Comparison of ENCODE assay signal across 14 cellular contexts in genomic region chr17:18356624-18357023, GRCh38. TPM values are rescaled to one million over a fixed set of nuclear protein-coding genes. Genes with fewer than 3 reads are reported as not detected.
A peak's percentile ranks its signal among the peaks of the same experiment; 100 is the strongest.
DNase-seq lines count a peak whose midpoint lies in the region; ATAC-seq, FAIRE-seq and TF ChIP-seq lines count a peak whose summit lies in the region.
"Had no signal": no experiment of that assay in that cellular context is flagged by ENCODE, and none has a peak within 500 bp of the region (broad histone marks: within the 10 kb centered on the region; RNA-seq: fewer than 3 reads in every experiment).

No MANE protein-coding gene starts in this region.

- H3K4me2 ChIP-seq in HepG2 (ENCODE audit: low read depth, low read length), result no peak overlapping the region
- no peak overlapping the region for H3K4me2 ChIP-seq in fibroblast of lung (ENCODE audit: extremely low read depth, insufficient read depth, low read length)

- TF ChIP-seq EP300 in HepG2 (IDR thresholded peaks at IDR 0.05; ENCODE audit: low read depth in 2 of 2, low read length in 2 of 2) (no peak), HepG2 (CRISPR knock-in tag; IDR thresholded peaks at IDR 0.05; ENCODE audit: borderline replicate concordance) (no peak)

- 38% methylated on average over 10 of the region's 10 CpGs for WGBS in liver
- WGBS in HepG2 (ENCODE audit: low lambda C conversion rate), result 95% methylated on average over 10 of the region's 10 CpGs

- TF ChIP-seq CTCF in liver (IDR thresholded peaks at IDR 0.05; ENCODE audit: low read depth, low read length, missing input control) (no peak), HepG2 (CRISPR knock-in tag; IDR thresholded peaks at IDR 0.05) (no peak), fibroblast of lung (conservative IDR thresholded peaks at IDR 0.05 in 1 of 2, IDR thresholded peaks at IDR 0.05 in 1 of 2; ENCODE audit: low read depth in 1 of 2, low read length in 2 of 2) (no peak)

- peak overlapping the region in 1 of 2 donors; percentile 25 for H3K9ac ChIP-seq in liver (ENCODE audit: low read depth in 1 of 2, low read length in 2 of 2)
- H3K9ac ChIP-seq in HepG2 (ENCODE audit: insufficient read depth, low read depth, low read length), result no peak overlapping the region
- no peak overlapping the region for H3K9ac ChIP-seq in fibroblast of lung (ENCODE audit: insufficient read depth, low read length)

- POLR2A ChIA-PET in HepG2 (lab: Yijun Ruan, JAX), result no interaction called here

- no peaks in the 10 kb centered on the region for H3K9me3 ChIP-seq in liver (ENCODE audit: control insufficient read depth in 4 of 4, low read length in 3 of 4)
- no peaks in the 10 kb centered on the region for H3K9me3 ChIP-seq in HepG2 (ENCODE audit: low read length)
- H3K9me3 ChIP-seq in fibroblast of lung (ENCODE audit: control insufficient read depth, insufficient read depth, low read depth, low read length), result no peaks in the 10 kb centered on the region

- CTCF ChIA-PET in HepG2 (lab: Yijun Ruan, JAX; ENCODE audit: low intra/inter-chr PET ratio, low total read pairs), result no interaction called here

- H3K4me3 ChIP-seq in liver (ENCODE audit: low read depth in 1 of 3, low read length in 3 of 3) (no peak overlapping the region), HepG2 (replicated peaks in 1 of 3; ENCODE audit: insufficient read depth in 1 of 3, low read depth in 2 of 3, low read length in 3 of 3) (no peak overlapping the region), fibroblast of lung (replicated peaks in 1 of 4; ENCODE audit: control extremely low read depth in 1 of 4, insufficient read depth in 1 of 4, low read depth in 3 of 4, low read length in 4 of 4) (no peak overlapping the region)

- peaks cover 11 to 23% (median 21%) of the 10 kb centered on the region in 4 donors for H3K36me3 ChIP-seq in liver (ENCODE audit: control insufficient read depth in 4 of 4, insufficient read depth in 3 of 4, low read depth in 1 of 4, low read length in 3 of 4)
- H3K36me3 ChIP-seq in HepG2 (replicated peaks in 1 of 2; ENCODE audit: control insufficient read depth in 1 of 2, insufficient read depth in 2 of 2, low read length in 2 of 2), result peaks cover 6 to 21% of the 10 kb centered on the region in 2 experiments
- H3K36me3 ChIP-seq in fibroblast of lung (ENCODE audit: control insufficient read depth, insufficient read depth, low read length), result no peaks in the 10 kb centered on the region

- in situ Hi-C loops in HepG2 (cut with HindIII; ENCODE audit: extremely low pct_ligation_motif_present, low pct_unique_long_range_greater_than_20kb), result no loop called here

- H3K27ac ChIP-seq in liver (ENCODE audit: low read depth in 1 of 2, low read length in 2 of 2) (peak overlapping the region; percentile 88 to 95), HepG2 (ENCODE audit: extremely low read length, insufficient read depth, low read length) (no peak overlapping the region), fibroblast of lung (ENCODE audit: insufficient read depth, low read length) (no peak overlapping the region)

- no peak for ATAC-seq in HepG2
- ATAC-seq in GM21529 (IDR thresholded peaks at IDR 0.05; ENCODE audit: unreplicated experiment), result no peak
- ATAC-seq: SK-N-SH treated with all-trans-retinoic acid at 6 μM for 48 hours had no signal

- H3K4me1 ChIP-seq in liver (ENCODE audit: control insufficient read depth in 4 of 4, insufficient read depth in 4 of 4, low read length in 3 of 4) (peaks cover 6 to 33% (median 23%) of the 10 kb centered on the region in 4 donors), HepG2 (ENCODE audit: insufficient read depth, low read length) (peaks cover 29% of the 10 kb centered on the region), fibroblast of lung (ENCODE audit: control insufficient read depth, extremely low read depth, insufficient read depth, low read length) (peaks cover 2% of the 10 kb centered on the region)

- H4K20me1 ChIP-seq in HepG2 (ENCODE audit: insufficient read depth, low read length) (no peaks in the 10 kb centered on the region), fibroblast of lung (ENCODE audit: control insufficient read depth, extremely low read depth, insufficient read depth, low read length) (no peaks in the 10 kb centered on the region)

- no TSS peak for BruUV-seq in HepG2 (replicated peaks; lab: Mats Ljungman, UMichigan)

- TF ChIP-seq RAD21 in liver (IDR thresholded peaks at IDR 0.05) (peak; percentile 27 to 41), HepG2 (CRISPR knock-in tag; IDR thresholded peaks at IDR 0.05) (no peak)

- DNase-seq in HepG2 (ENCODE audit: low spot score) (no peak), fibroblast of lung (ENCODE audit: low read depth in 2 of 2) (peak; percentile 36 to 85), mucosa of gallbladder (ENCODE audit: low spot score) (peak; percentile 45), NAMALWA (ENCODE audit: low spot score) (no peak), HT-29 (ENCODE audit: low spot score) (no peak), NCI-H2029 treated with DMSO at 0.1 percent for 48 hours (lab: John Stamatoyannopoulos, UW) (no peak)
- DNase-seq: activated CD4-positive, alpha-beta T cell treated with anti-CD3 and anti-CD28 coated beads, Interleukin-2, amount 50 U/mL, for 1 hour; activated naive CD4-positive, alpha-beta T cell treated with anti-CD3 and anti-CD28 coated beads for 36 hours; NCI-H446 treated with DMSO at 0.1 percent for 48 hours had no signal

- peaks cover 3% of the 10 kb centered on the region for H3K79me2 ChIP-seq in HepG2 (ENCODE audit: insufficient read depth, low read length)
- no peaks in the 10 kb centered on the region for H3K79me2 ChIP-seq in fibroblast of lung (ENCODE audit: control insufficient read depth, insufficient read depth, low read length)

- no peaks in the 10 kb centered on the region for H3K27me3 ChIP-seq in liver (ENCODE audit: control insufficient read depth in 4 of 4, insufficient read depth in 4 of 4, low read length in 3 of 4)
- H3K27me3 ChIP-seq in HepG2 (ENCODE audit: control insufficient read depth in 1 of 2, insufficient read depth in 2 of 2, low read length in 2 of 2), result no peaks in the 10 kb centered on the region
- no peaks in the 10 kb centered on the region for H3K27me3 ChIP-seq in fibroblast of lung (ENCODE audit: control insufficient read depth, insufficient read depth, low read length)

- FAIRE-seq in HepG2 (lab: Jason Lieb, UNC), result no peak
- FAIRE-seq: H1, keratinocyte had no signal

- intact Hi-C loops in HepG2 (cut with micrococcal nuclease; ENCODE audit: unreplicated experiment), result no loop called here

- H2AFZ ChIP-seq in HepG2 (ENCODE audit: low read length) (no peak overlapping the region), fibroblast of lung (ENCODE audit: low read length) (no peak overlapping the region)

- no peak for TF ChIP-seq POLR2A in HepG2 (IDR thresholded peaks at IDR 0.05; ENCODE audit: insufficient read depth in 1 of 2, low read depth in 2 of 2, low read length in 2 of 2)

RNA-seq across cellular contexts. Expression of gene SHMT1, which starts 6.7 kb away (rescaled TPM):
- total RNA-seq in liver, result 100 to 1,000 TPM in 1 of 2 donors, 10 to 100 TPM in 1; 39.6 to 307 TPM
- polyA plus RNA-seq in liver, result 100 to 1,000 TPM; 343 to 360 TPM
- 48.8 and 58.7 TPM in 2 replicates for total RNA-seq in HepG2 (2016; rRNA removed; fragmentation: Illumina TruSeq; extraction: Trizol)
- total RNA-seq in HepG2 (2016; cell fraction: cytosol; rRNA removed; fragmentation: Illumina TruSeq; extraction: Trizol; ENCODE audit: low read depth), result 11.1 and 11.2 TPM in 2 replicates
- 49.2 and 50.8 TPM in 2 replicates for total RNA-seq in HepG2 (2016; cell fraction: insoluble cytoplasmic fraction; rRNA removed; fragmentation: Illumina TruSeq; extraction: Trizol)
- total RNA-seq in HepG2 (2016; cell fraction: membrane; rRNA removed; fragmentation: Illumina TruSeq; extraction: Trizol), result 17.5 and 20.3 TPM in 2 replicates
- 31.7 and 35.9 TPM in 2 replicates for total RNA-seq in HepG2 (2016; cell fraction: nucleus; rRNA removed; fragmentation: Illumina TruSeq; extraction: Trizol)
- 19.0 and 21.3 TPM in 2 replicates for polyA plus RNA-seq in HepG2 (2011; rRNA removed)
- 16.7 and 24.0 TPM in 2 replicates for polyA plus RNA-seq in HepG2 (2011; cell fraction: cytosol; rRNA removed)
- 24.0 and 28.6 TPM in 2 replicates for polyA plus RNA-seq in HepG2 (2011; cell fraction: nucleus; rRNA removed)
- 12.2 and 16.3 TPM in 2 replicates for polyA plus RNA-seq in HepG2 (2012)
- 6.9 TPM in 2 replicates for polyA plus RNA-seq in HepG2 (2016; cell fraction: cytosol; fragmentation: Illumina TruSeq; extraction: Trizol; ENCODE audit: low read depth)
- polyA plus RNA-seq in HepG2 (2016; cell fraction: insoluble cytoplasmic fraction; fragmentation: Illumina TruSeq; extraction: Trizol; ENCODE audit: low read depth), result 54.8 and 66.4 TPM in 2 replicates
- 12.1 and 12.6 TPM in 2 replicates for polyA plus RNA-seq in HepG2 (2016; cell fraction: membrane; fragmentation: Illumina TruSeq; extraction: Trizol; ENCODE audit: low read depth)
- polyA plus RNA-seq in HepG2 (2016; cell fraction: nucleus; fragmentation: Illumina TruSeq; extraction: Trizol; ENCODE audit: insufficient read depth, low read depth), result 57.4 and 62.8 TPM in 2 replicates
- 38.5 and 58.3 TPM in 2 replicates for polyA minus RNA-seq in HepG2 (2011; rRNA and poly(A)+ RNA removed; ENCODE audit: low replicate concordance)
- 12.9 and 14.2 TPM in 2 replicates for polyA minus RNA-seq in HepG2 (2011; cell fraction: cytosol; rRNA and poly(A)+ RNA removed)
- polyA minus RNA-seq in HepG2 (2011; cell fraction: nucleus; rRNA and poly(A)+ RNA removed), result 19.5 and 30.6 TPM in 2 replicates
- total RNA-seq in fibroblast of lung, result 9.2 and 11.9 TPM in 2 replicates
- 11.6 and 12.6 TPM in 2 replicates for polyA plus RNA-seq in fibroblast of lung
- 12.2 and 14.0 TPM in 2 replicates for polyA plus RNA-seq in fibroblast of lung (2012)
- polyA minus RNA-seq in fibroblast of lung (ENCODE audit: low replicate concordance), result 6.2 and 11.6 TPM in 2 replicates
- total RNA-seq in mucosa of gallbladder, result 28.0 TPM
- 62.7 and 62.9 TPM in 2 replicates for total RNA-seq in HT-29 (2014; rRNA removed; shearing (Covaris generic))

RNA-seq across cellular contexts. Expression of gene EVPLL, which starts 21.0 kb away (rescaled TPM):
- total RNA-seq in liver, result 1 to 10 TPM in 1 of 2 donors, not detected in 1; 1.0 TPM
- polyA plus RNA-seq in liver, result 1 to 10 TPM in 1 of 2 donors, under 1 TPM in 1; 0.44 to 1.0 TPM
- 0.07 TPM in 1 of 2 replicates, not detected in the other for total RNA-seq in HepG2 (2016; rRNA removed; fragmentation: Illumina TruSeq; extraction: Trizol)
- total RNA-seq in HepG2 (2016; cell fraction: cytosol; rRNA removed; fragmentation: Illumina TruSeq; extraction: Trizol; ENCODE audit: low read depth), result not detected in 2 replicates
- 0.11 TPM in 1 of 2 replicates, not detected in the other for total RNA-seq in HepG2 (2016; cell fraction: insoluble cytoplasmic fraction; rRNA removed; fragmentation: Illumina TruSeq; extraction: Trizol)
- total RNA-seq in HepG2 (2016; cell fraction: membrane; rRNA removed; fragmentation: Illumina TruSeq; extraction: Trizol), result not detected in 2 replicates
- total RNA-seq in HepG2 (2016; cell fraction: nucleus; rRNA removed; fragmentation: Illumina TruSeq; extraction: Trizol), result not detected in 2 replicates
- polyA plus RNA-seq in HepG2 (2011; rRNA removed), result 0.05 TPM in 1 of 2 replicates, not detected in the other
- polyA plus RNA-seq in HepG2 (2011; cell fraction: cytosol; rRNA removed), result 0.03 and 0.05 TPM in 2 replicates
- polyA plus RNA-seq in HepG2 (2011; cell fraction: nucleus; rRNA removed), result 0.14 and 0.61 TPM in 2 replicates
- polyA plus RNA-seq in HepG2 (2012), result not detected in 2 replicates
- 0.08 TPM in 1 of 2 replicates, not detected in the other for polyA plus RNA-seq in HepG2 (2016; cell fraction: cytosol; fragmentation: Illumina TruSeq; extraction: Trizol; ENCODE audit: low read depth)
- polyA plus RNA-seq in HepG2 (2016; cell fraction: insoluble cytoplasmic fraction; fragmentation: Illumina TruSeq; extraction: Trizol; ENCODE audit: low read depth), result not detected in 2 replicates
- polyA plus RNA-seq in HepG2 (2016; cell fraction: membrane; fragmentation: Illumina TruSeq; extraction: Trizol; ENCODE audit: low read depth), result not detected in 2 replicates
- 0.29 TPM in 1 of 2 replicates, not detected in the other for polyA plus RNA-seq in HepG2 (2016; cell fraction: nucleus; fragmentation: Illumina TruSeq; extraction: Trizol; ENCODE audit: insufficient read depth, low read depth)
- polyA minus RNA-seq in HepG2 (2011; rRNA and poly(A)+ RNA removed; ENCODE audit: low replicate concordance), result 1.4 TPM in 1 of 2 replicates, not detected in the other
- not detected in 2 replicates for polyA minus RNA-seq in HepG2 (2011; cell fraction: cytosol; rRNA and poly(A)+ RNA removed)
- not detected in 2 replicates for polyA minus RNA-seq in HepG2 (2011; cell fraction: nucleus; rRNA and poly(A)+ RNA removed)
- total RNA-seq in fibroblast of lung, result not detected in 2 replicates
- polyA plus RNA-seq in fibroblast of lung, result not detected in 2 replicates
- polyA plus RNA-seq in fibroblast of lung (2012), result not detected in 2 replicates
- polyA minus RNA-seq in fibroblast of lung (ENCODE audit: low replicate concordance), result not detected in 2 replicates
- 0.14 TPM for total RNA-seq in mucosa of gallbladder
- total RNA-seq in HT-29 (2014; rRNA removed; shearing (Covaris generic)), result 0.13 and 0.52 TPM in 2 replicates
- total RNA-seq: activated naive CD4-positive, alpha-beta T cell treated with anti-CD3 and anti-CD28 coated beads for 36 hours; H1 had no signal

RNA-seq across cellular contexts. Expression of gene SMCR8, which starts 41.5 kb away (rescaled TPM):
- total RNA-seq in liver (1 to 10 TPM; 9.0 to 9.7 TPM), HepG2 (2016; rRNA removed; fragmentation: Illumina TruSeq; extraction: Trizol) (11.8 and 16.6 TPM in 2 replicates), fibroblast of lung (17.2 and 19.5 TPM in 2 replicates), mucosa of gallbladder (19.4 TPM)
- polyA plus RNA-seq in liver (1 to 10 TPM in 1 of 2 donors, under 1 TPM in 1; 0.76 to 3.2 TPM), HepG2 (2011; rRNA removed) (7.6 and 7.7 TPM in 2 replicates), fibroblast of lung (8.6 and 10.8 TPM in 2 replicates)
- total RNA-seq in HepG2 (2016; cell fraction: cytosol; rRNA removed; fragmentation: Illumina TruSeq; extraction: Trizol; ENCODE audit: low read depth), result 1.3 and 1.4 TPM in 2 replicates
- 11.9 and 13.2 TPM in 2 replicates for total RNA-seq in HepG2 (2016; cell fraction: insoluble cytoplasmic fraction; rRNA removed; fragmentation: Illumina TruSeq; extraction: Trizol)
- 6.2 and 6.5 TPM in 2 replicates for total RNA-seq in HepG2 (2016; cell fraction: membrane; rRNA removed; fragmentation: Illumina TruSeq; extraction: Trizol)
- total RNA-seq in HepG2 (2016; cell fraction: nucleus; rRNA removed; fragmentation: Illumina TruSeq; extraction: Trizol), result 11.0 and 13.5 TPM in 2 replicates
- 5.1 and 5.4 TPM in 2 replicates for polyA plus RNA-seq in HepG2 (2011; cell fraction: cytosol; rRNA removed)
- 12.3 and 12.5 TPM in 2 replicates for polyA plus RNA-seq in HepG2 (2011; cell fraction: nucleus; rRNA removed)
- polyA plus RNA-seq in HepG2 (2012), result 7.5 and 8.8 TPM in 2 replicates
- polyA plus RNA-seq in HepG2 (2016; cell fraction: cytosol; fragmentation: Illumina TruSeq; extraction: Trizol; ENCODE audit: low read depth), result 0.59 and 0.60 TPM in 2 replicates
- polyA plus RNA-seq in HepG2 (2016; cell fraction: insoluble cytoplasmic fraction; fragmentation: Illumina TruSeq; extraction: Trizol; ENCODE audit: low read depth), result 7.3 and 9.5 TPM in 2 replicates
- 1.6 and 1.8 TPM in 2 replicates for polyA plus RNA-seq in HepG2 (2016; cell fraction: membrane; fragmentation: Illumina TruSeq; extraction: Trizol; ENCODE audit: low read depth)
- 14.1 and 15.0 TPM in 2 replicates for polyA plus RNA-seq in HepG2 (2016; cell fraction: nucleus; fragmentation: Illumina TruSeq; extraction: Trizol; ENCODE audit: insufficient read depth, low read depth)
- polyA minus RNA-seq in HepG2 (2011; rRNA and poly(A)+ RNA removed; ENCODE audit: low replicate concordance), result 14.3 and 17.2 TPM in 2 replicates
- 7.2 and 9.1 TPM in 2 replicates for polyA minus RNA-seq in HepG2 (2011; cell fraction: cytosol; rRNA and poly(A)+ RNA removed)
- 17.6 and 19.5 TPM in 2 replicates for polyA minus RNA-seq in HepG2 (2011; cell fraction: nucleus; rRNA and poly(A)+ RNA removed)
- 7.9 and 8.4 TPM in 2 replicates for polyA plus RNA-seq in fibroblast of lung (2012)
- 31.9 and 37.5 TPM in 2 replicates for polyA minus RNA-seq in fibroblast of lung (ENCODE audit: low replicate concordance)
- 8.8 and 10.7 TPM in 2 replicates for total RNA-seq in HT-29 (2014; rRNA removed; shearing (Covaris generic))

RNA-seq across cellular contexts. Expression of gene TOP3A, which starts 41.8 kb away (rescaled TPM):
- 10 to 100 TPM; 18.3 to 37.5 TPM for total RNA-seq in liver
- polyA plus RNA-seq in liver, result 10 to 100 TPM in 1 of 2 donors, 1 to 10 TPM in 1; 6.6 to 10.2 TPM
- 30.7 and 36.8 TPM in 2 replicates for total RNA-seq in HepG2 (2016; rRNA removed; fragmentation: Illumina TruSeq; extraction: Trizol)
- total RNA-seq in HepG2 (2016; cell fraction: cytosol; rRNA removed; fragmentation: Illumina TruSeq; extraction: Trizol; ENCODE audit: low read depth), result 13.1 and 14.9 TPM in 2 replicates
- total RNA-seq in HepG2 (2016; cell fraction: insoluble cytoplasmic fraction; rRNA removed; fragmentation: Illumina TruSeq; extraction: Trizol), result 27.4 and 35.0 TPM in 2 replicates
- 17.3 and 17.9 TPM in 2 replicates for total RNA-seq in HepG2 (2016; cell fraction: membrane; rRNA removed; fragmentation: Illumina TruSeq; extraction: Trizol)
- total RNA-seq in HepG2 (2016; cell fraction: nucleus; rRNA removed; fragmentation: Illumina TruSeq; extraction: Trizol), result 42.4 and 45.8 TPM in 2 replicates
- 15.4 and 16.9 TPM in 2 replicates for polyA plus RNA-seq in HepG2 (2011; rRNA removed)
- polyA plus RNA-seq in HepG2 (2011; cell fraction: cytosol; rRNA removed), result 9.1 and 10.4 TPM in 2 replicates
- polyA plus RNA-seq in HepG2 (2011; cell fraction: nucleus; rRNA removed), result 19.7 and 20.7 TPM in 2 replicates
- polyA plus RNA-seq in HepG2 (2012), result 15.1 and 17.3 TPM in 2 replicates
- 2.3 and 2.6 TPM in 2 replicates for polyA plus RNA-seq in HepG2 (2016; cell fraction: cytosol; fragmentation: Illumina TruSeq; extraction: Trizol; ENCODE audit: low read depth)
- 21.2 and 22.7 TPM in 2 replicates for polyA plus RNA-seq in HepG2 (2016; cell fraction: insoluble cytoplasmic fraction; fragmentation: Illumina TruSeq; extraction: Trizol; ENCODE audit: low read depth)
- polyA plus RNA-seq in HepG2 (2016; cell fraction: membrane; fragmentation: Illumina TruSeq; extraction: Trizol; ENCODE audit: low read depth), result 6.3 and 6.6 TPM in 2 replicates
- 55.0 and 64.3 TPM in 2 replicates for polyA plus RNA-seq in HepG2 (2016; cell fraction: nucleus; fragmentation: Illumina TruSeq; extraction: Trizol; ENCODE audit: insufficient read depth, low read depth)
- polyA minus RNA-seq in HepG2 (2011; rRNA and poly(A)+ RNA removed; ENCODE audit: low replicate concordance), result 49.6 and 93.1 TPM in 2 replicates
- 17.6 TPM in 2 replicates for polyA minus RNA-seq in HepG2 (2011; cell fraction: cytosol; rRNA and poly(A)+ RNA removed)
- 46.6 and 52.9 TPM in 2 replicates for polyA minus RNA-seq in HepG2 (2011; cell fraction: nucleus; rRNA and poly(A)+ RNA removed)
- 15.4 and 16.5 TPM in 2 replicates for total RNA-seq in fibroblast of lung
- polyA plus RNA-seq in fibroblast of lung, result 12.7 and 17.5 TPM in 2 replicates
- 12.3 and 14.3 TPM in 2 replicates for polyA plus RNA-seq in fibroblast of lung (2012)
- 12.8 and 99.9 TPM in 2 replicates for polyA minus RNA-seq in fibroblast of lung (ENCODE audit: low replicate concordance)
- total RNA-seq in mucosa of gallbladder, result 25.6 TPM
- total RNA-seq in HT-29 (2014; rRNA removed; shearing (Covaris generic)), result 19.2 and 21.8 TPM in 2 replicates

Comparison
In these comparisons a context has a peak if more than half of its experiments do, and no peak if none do; other contexts are left out.
1. H3K27ac ChIP-seq: peak in liver (2 of 2); none in HepG2 (single experiment) and fibroblast of lung (single experiment).
2. DNase-seq: peak in fibroblast of lung (2 of 2) and mucosa of gallbladder (single experiment); none in HepG2 (single experiment), NAMALWA (single experiment), HT-29 (single experiment) and NCI-H2029 treated with DMSO at 0.1 percent for 48 hours (single experiment).